8 cellular contexts compared by ENCODE assay signal in genomic region chr9:26744362-26744965, GRCh38.
DNase-seq lines count a peak whose midpoint lies in the region; ATAC-seq and TF ChIP-seq lines count a peak whose summit lies in the region.

No MANE protein-coding gene starts in this region.

- no peak overlapping the region for H3K27ac Mint-ChIP-seq in glutamatergic neuron (ENCODE audit: unreplicated experiment)
- H3K27ac Mint-ChIP-seq in type B pancreatic cell: no peak overlapping the region

- no peak overlapping the region for H3K4me3 ChIP-seq in HEK293 (ENCODE audit: low read depth, low read length)
- no peak overlapping the region for H3K4me3 ChIP-seq in RWPE2 (ENCODE audit: severe bottlenecking)

- H3K9me3 ChIP-seq in HEK293 (ENCODE audit: control insufficient read depth, insufficient read depth, low read depth, low read length): no peaks in the 10 kb centered on the region
- H3K9me3 ChIP-seq in RWPE2 (ENCODE audit: severe bottlenecking): no peaks in the 10 kb centered on the region

- ATAC-seq in RWPE2 (ENCODE audit: low read depth) (no peak), GM21381 (IDR thresholded peaks at IDR 0.05; ENCODE audit: unreplicated experiment) (no peak)

- POLR2A ChIA-PET in HEK293 (lab: Yijun Ruan, JAX): no interaction called here

- CTCF ChIA-PET in HEK293 (lab: Yijun Ruan, JAX): interaction anchor here (0.8 to 0.9 kb wide), 4 partner anchors 10 to 1558 kb away, joined by 3 to 5 read pairs (median 3); no protein-coding TSS in a partner anchor

- H3K4me1 Mint-ChIP-seq in glutamatergic neuron (ENCODE audit: low read depth, unreplicated experiment) (no peaks in the 10 kb centered on the region), type B pancreatic cell (ENCODE audit: unreplicated experiment) (no peaks in the 10 kb centered on the region)

- TF ChIP-seq CTCF in HEK293 (tag by site-specific recombination; IDR thresholded peaks at IDR 0.05): no peak
- TF ChIP-seq CTCF in RWPE2 (IDR thresholded peaks at IDR 0.05; ENCODE audit: poor library complexity, severe bottlenecking): peak; percentile 87
- peak; percentile 95 for TF ChIP-seq CTCF in glutamatergic neuron (IDR thresholded peaks at IDR 0.05; ENCODE audit: partially characterized antibody, unreplicated experiment)
- TF ChIP-seq CTCF in type B pancreatic cell (conservative IDR thresholded peaks at IDR 0.05): peak; percentile 90

- H3K36me3 Mint-ChIP-seq in glutamatergic neuron (ENCODE audit: unreplicated experiment) (no peaks in the 10 kb centered on the region), type B pancreatic cell (no peaks in the 10 kb centered on the region)

- H3K4me1 ChIP-seq in HEK293 (ENCODE audit: control insufficient read depth, insufficient read depth, low read length): no peaks in the 10 kb centered on the region
- H3K4me1 ChIP-seq in RWPE2 (ENCODE audit: insufficient read depth, poor library complexity, severe bottlenecking): peaks cover 6% of the 10 kb centered on the region

- H3K9me3 Mint-ChIP-seq in glutamatergic neuron (ENCODE audit: unreplicated experiment): peaks cover 2% of the 10 kb centered on the region
- H3K9me3 Mint-ChIP-seq in type B pancreatic cell: peaks cover 4% of the 10 kb centered on the region

- no peak overlapping the region for H3K27ac ChIP-seq in HEK293 (ENCODE audit: extremely low read depth, low read depth, low read length)
- H3K27ac ChIP-seq in RWPE2 (ENCODE audit: poor library complexity, severe bottlenecking): no peak overlapping the region

- no peaks in the 10 kb centered on the region for H3K27me3 ChIP-seq in RWPE2 (ENCODE audit: insufficient read depth, poor library complexity, severe bottlenecking)

- H3K36me3 ChIP-seq in HEK293 (ENCODE audit: control insufficient read depth in 2 of 2, insufficient read depth in 1 of 2, low read length in 2 of 2): no peaks in the 10 kb centered on the region
- no peaks in the 10 kb centered on the region for H3K36me3 ChIP-seq in RWPE2 (ENCODE audit: low read depth)

- H3K27me3 Mint-ChIP-seq in glutamatergic neuron (ENCODE audit: unreplicated experiment) (peaks cover 6% of the 10 kb centered on the region), type B pancreatic cell (peaks cover 7% of the 10 kb centered on the region)

- H3K4me3 Mint-ChIP-seq in glutamatergic neuron (ENCODE audit: unreplicated experiment) (no peak overlapping the region), type B pancreatic cell (no peak overlapping the region)

- DNase-seq in Ammon's horn (ENCODE audit: low spot score) (peak; percentile 28), RWPE2 (ENCODE audit: low spot score) (no peak), glutamatergic neuron (no peak), type B pancreatic cell (ENCODE audit: extremely low spot score, unreplicated experiment) (no peak)
- no peak for DNase-seq in activated CD4-positive, alpha-beta T cell treated with anti-CD3 and anti-CD28 coated beads, Interleukin-2, amount 50 U/mL, for 48 hours
- DNase-seq in activated T-cell treated with anti-CD3 and anti-CD28 coated beads, Interleukin-2, amount 50 U/mL, for 1 hour: no peak

TF ChIP-seq in HEK293, 187 proteins besides CTCF, POLR2A, EP300 and RAD21:
- TF ChIP-seq ZNF561 (tag by site-specific recombination; IDR thresholded peaks at IDR 0.05; ENCODE audit: borderline replicate concordance): no peak
- no peak for TF ChIP-seq ZNF148 (tag by site-specific recombination; IDR thresholded peaks at IDR 0.05; ENCODE audit: borderline replicate concordance)
- no peak for TF ChIP-seq ZNF341 (tag by site-specific recombination; IDR thresholded peaks at IDR 0.05; ENCODE audit: low read depth)
- TF ChIP-seq ZNF791 (tag by site-specific recombination; IDR thresholded peaks at IDR 0.05): no peak
- no peak for TF ChIP-seq ZBTB49 (tag by site-specific recombination; IDR thresholded peaks at IDR 0.05; ENCODE audit: low read depth)
- TF ChIP-seq HOXA7 (CRISPR knock-in tag; IDR thresholded peaks at IDR 0.05; ENCODE audit: borderline replicate concordance): no peak
- peak; percentile 28; the same call in 1 of the 2 replicates for TF ChIP-seq ZNF654 (tag by site-specific recombination; IDR thresholded peaks at IDR 0.05; ENCODE audit: low read depth)
